In genomic region chrX:47143894-47144625, GRCh38 we compare ENCODE assay signal across 8 cellular contexts. TPM values are rescaled to one million over a fixed set of nuclear protein-coding genes. Genes with fewer than 3 reads are reported as not detected.
DNase-seq lines count a peak whose midpoint lies in the region; ATAC-seq, FAIRE-seq and TF ChIP-seq lines count a peak whose summit lies in the region.

No MANE protein-coding gene starts in this region.

- DNase-seq in activated CD8-positive, alpha-beta memory T cell treated with anti-CD3 and anti-CD28 coated beads, Interleukin-2, amount 50 U/mL, for 4 hours, result peak; percentile 19
- no peak for DNase-seq in activated CD8-positive, alpha-beta memory T cell treated with anti-CD3 and anti-CD28 coated beads for 24 hours
- DNase-seq in NCI-H345 treated with DMSO at 0.1 percent for 48 hours (lab: John Stamatoyannopoulos, UW; ENCODE audit: unreplicated experiment), result peak; percentile 30
- DNase-seq in K562 (ENCODE audit: extremely low read depth in 1 of 4, low spot score in 3 of 4), result peak; percentile 56 to 79 (median 76)
- DNase-seq in sciatic nerve (ENCODE audit: low spot score), result peak; percentile 66
- no peak for DNase-seq in T-helper 9 cell

- H3K9me3 ChIP-seq in K562 (replicated peaks; ENCODE audit: control insufficient read depth, insufficient read depth, low read depth, low read length) (no peaks in the 10 kb centered on the region), iPS-15b (ENCODE audit: control insufficient read depth, insufficient read depth, low read length) (no peaks in the 10 kb centered on the region)

- H3K4me3 ChIP-seq in K562 (peak overlapping the region; percentile 91), iPS-15b (ENCODE audit: low read depth, low read length) (peak overlapping the region; percentile 81)

- TF ChIP-seq POLR2A in K562 (conservative IDR thresholded peaks at IDR 0.05), result no peak; the same call in 1 of the 2 replicates

- H3K4me2 ChIP-seq in K562 (ENCODE audit: insufficient read depth, low read length), result peak overlapping the region; percentile 96

- peak overlapping the region; percentile 89 for H3K27ac ChIP-seq in K562 (ENCODE audit: extremely low read depth, low read depth, low read length)

- H3K9ac ChIP-seq in K562 (ENCODE audit: insufficient read depth in 1 of 2, low read depth in 2 of 2, low read length in 2 of 2), result peak overlapping the region; percentile 87 to 99
- peak overlapping the region; percentile 90 for H3K9ac ChIP-seq in iPS-15b (ENCODE audit: low read depth, low read length)

- FAIRE-seq in K562 (lab: Jason Lieb, UNC), result no peak

- H3K4me1 ChIP-seq in K562 (replicated peaks in 1 of 2; ENCODE audit: control insufficient read depth in 2 of 2, insufficient read depth in 2 of 2, low read length in 2 of 2), result peaks cover 8 to 16% of the 10 kb centered on the region in 2 experiments; a peak in 3 of 5 replicates
- H3K4me1 ChIP-seq in iPS-15b (ENCODE audit: control insufficient read depth, insufficient read depth, low read length), result peaks cover 7% of the 10 kb centered on the region

- no peak for TF ChIP-seq EP300 in K562 (IDR thresholded peaks at IDR 0.05; ENCODE audit: low read length)

- H3K36me3 ChIP-seq in K562 (ENCODE audit: control insufficient read depth, insufficient read depth, low read length) (peaks cover 51% of the 10 kb centered on the region), iPS-15b (ENCODE audit: control insufficient read depth, insufficient read depth, low read length) (peaks cover 12% of the 10 kb centered on the region)

- peaks cover 9% of the 10 kb centered on the region for H4K20me1 ChIP-seq in K562 (replicated peaks; ENCODE audit: control insufficient read depth, insufficient read depth, low read length)

- in situ Hi-C loops in K562 (cut with MboI), result no loop called here

- 2% methylated on average over 20 of the region's 46 CpGs for WGBS in K562 (ENCODE audit: insufficient coverage, low coverage, missing lambda C conversion rate)

- TSS peak; percentile 78 for BruUV-seq in K562 (replicated peaks; lab: Mats Ljungman, UMichigan)

- CTCF ChIA-PET in K562 (lab: Yijun Ruan, JAX; ENCODE audit: low intra/inter-chr PET ratio), result no interaction called here

- H2AFZ ChIP-seq in K562 (ENCODE audit: low read depth, low read length), result peak overlapping the region; percentile 94

- intact Hi-C loops in K562 (cut with micrococcal nuclease) (loop anchor here (2.0 kb wide), 1 partner anchor 15 kb away; no protein-coding TSS in a partner anchor), sciatic nerve (cut with DNase I) (no loop called here)

- H3K9me1 ChIP-seq in K562 (ENCODE audit: control insufficient read depth, insufficient read depth, low read length), result peaks cover 5% of the 10 kb centered on the region

- no peak for TF ChIP-seq RAD21 in K562 (CRISPR knock-in tag; conservative IDR thresholded peaks at IDR 0.05 in 1 of 2, IDR thresholded peaks at IDR 0.05 in 1 of 2)

- peaks cover 67% of the 10 kb centered on the region for H3K79me2 ChIP-seq in K562 (ENCODE audit: control insufficient read depth, insufficient read depth, low read length)

- TF ChIP-seq CTCF in K562 (IDR thresholded peaks at IDR 0.05 in 2 of 3, conservative IDR thresholded peaks at IDR 0.05 in 1 of 3; ENCODE audit: insufficient read depth in 2 of 3, low read depth in 1 of 3, low read length in 3 of 3), result no peak

- peak; percentile 15 for ATAC-seq in HG02571 (IDR thresholded peaks at IDR 0.05; ENCODE audit: unreplicated experiment)
- peak; percentile 8; the same call in 2 of the 3 replicates for ATAC-seq in K562
- peak; percentile 59 for ATAC-seq in sciatic nerve

- H3K27me3 ChIP-seq in K562 (ENCODE audit: control insufficient read depth in 2 of 2, insufficient read depth in 2 of 2, low read length in 2 of 2) (no peaks in the 10 kb centered on the region), iPS-15b (ENCODE audit: control insufficient read depth, insufficient read depth, low read length) (no peaks in the 10 kb centered on the region)

- POLR2A ChIA-PET in K562 (lab: Yijun Ruan, JAX), result interaction anchor here (0.9 to 2.5 kb wide), 6 partner anchors 8 to 418 kb away, joined by 3 to 19 read pairs (median 4); no protein-coding TSS in a partner anchor

TF ChIP-seq in K562, 482 proteins besides CTCF, POLR2A, EP300 and RAD21 (continues in another document):
- TF ChIP-seq RNF219 (CRISPR knock-in tag; IDR thresholded peaks at IDR 0.05) (no peak), SIN3A (IDR thresholded peaks at IDR 0.05; ENCODE audit: borderline replicate concordance in 2 of 2, control insufficient read depth in 1 of 2, low read depth in 2 of 2, low read length in 2 of 2) (0 out of 4 replicates have a peak, but pooled peaks of 1 of the 2 experiments have one; percentile 29), SMARCC2 (IDR thresholded peaks at IDR 0.05; ENCODE audit: low read depth) (no peak)

RNA-seq across cellular contexts. Expression of gene NDUFB11, which starts 0.4 kb away (rescaled TPM):
- total RNA-seq in K562 (2011; cell fraction: chromatin; rRNA removed; ENCODE audit: low replicate concordance), result 11.5 and 28.0 TPM in 2 replicates
- total RNA-seq in K562 (2011; cell fraction: nucleolus; rRNA removed), result 97.4 and 105 TPM in 2 replicates
- total RNA-seq in K562 (2011; cell fraction: nucleoplasm; rRNA removed), result 50.7 and 57.9 TPM in 2 replicates
- total RNA-seq in K562 (2014; rRNA removed) (269 and 323 TPM in 2 replicates), K562 (2014; rRNA removed; fragmentation: Illumina TruSeq; extraction: Trizol) (66.0 and 86.8 TPM in 2 replicates), K562 (2015; rRNA removed; fragmentation: Illumina TruSeq; extraction: Trizol) (114 and 138 TPM in 2 replicates), K562 (2021) (155 and 165 TPM in 2 replicates), sciatic nerve (29.5 TPM)
- polyA plus RNA-seq in K562 (2011; rRNA removed) (67.4 and 95.1 TPM in 2 replicates), K562 (2014; fragmentation: Illumina TruSeq; extraction: Trizol) (71.5 and 114 TPM in 2 replicates), K562 (2014; fragmentation: Nextera tagmentation; extraction: Ambion mirVana) (10 to 100 TPM; 20.9 to 48.3 TPM), K562 (2014; rRNA removed) (176 and 220 TPM in 2 replicates)
- polyA plus RNA-seq in K562 (2011; cell fraction: cytosol; rRNA removed), result 123 and 167 TPM in 2 replicates
- polyA plus RNA-seq in K562 (2011; cell fraction: nucleus; rRNA removed), result 43.4 and 47.8 TPM in 2 replicates
- polyA plus RNA-seq in K562 (2012), result 134 and 148 TPM in 2 replicates
- polyA minus RNA-seq in K562 (2011; rRNA and poly(A)+ RNA removed), result 57.2 and 61.3 TPM in 2 replicates
- polyA minus RNA-seq in K562 (2011; cell fraction: cytosol; rRNA and poly(A)+ RNA removed), result 44.3 and 47.8 TPM in 2 replicates
- polyA minus RNA-seq in K562 (2011; cell fraction: nucleus; rRNA and poly(A)+ RNA removed), result 10.2 and 18.4 TPM in 2 replicates

RNA-seq across cellular contexts. Expression of gene RBM10, which starts 1.0 kb away (rescaled TPM):
- 19.7 and 48.8 TPM in 2 replicates for total RNA-seq in K562 (2011; cell fraction: chromatin; rRNA removed; ENCODE audit: low replicate concordance)
- 34.1 and 39.4 TPM in 2 replicates for total RNA-seq in K562 (2011; cell fraction: nucleolus; rRNA removed)
- 16.6 and 23.2 TPM in 2 replicates for total RNA-seq in K562 (2011; cell fraction: nucleoplasm; rRNA removed)
- total RNA-seq in K562 (2014; rRNA removed) (46.0 and 62.7 TPM in 2 replicates), K562 (2014; rRNA removed; fragmentation: Illumina TruSeq; extraction: Trizol) (13.1 and 16.4 TPM in 2 replicates), K562 (2015; rRNA removed; fragmentation: Illumina TruSeq; extraction: Trizol) (33.1 and 35.2 TPM in 2 replicates), K562 (2021) (58.7 and 61.7 TPM in 2 replicates), sciatic nerve (27.4 TPM)
- polyA plus RNA-seq in K562 (2011; rRNA removed) (14.8 and 21.9 TPM in 2 replicates), K562 (2014; fragmentation: Illumina TruSeq; extraction: Trizol) (31.5 and 46.3 TPM in 2 replicates), K562 (2014; fragmentation: Nextera tagmentation; extraction: Ambion mirVana) (1 to 10 TPM; 1.1 to 1.7 TPM), K562 (2014; rRNA removed) (35.6 and 37.8 TPM in 2 replicates)
- 22.9 and 36.9 TPM in 2 replicates for polyA plus RNA-seq in K562 (2011; cell fraction: cytosol; rRNA removed)
- polyA plus RNA-seq in K562 (2011; cell fraction: nucleus; rRNA removed), result 52.5 and 71.2 TPM in 2 replicates
- polyA plus RNA-seq in K562 (2012), result 40.7 and 44.4 TPM in 2 replicates
- polyA minus RNA-seq in K562 (2011; rRNA and poly(A)+ RNA removed), result 12.3 and 14.7 TPM in 2 replicates
- 27.4 and 41.7 TPM in 2 replicates for polyA minus RNA-seq in K562 (2011; cell fraction: cytosol; rRNA and poly(A)+ RNA removed)
- 14.8 and 16.9 TPM in 2 replicates for polyA minus RNA-seq in K562 (2011; cell fraction: nucleus; rRNA and poly(A)+ RNA removed)

RNA-seq across cellular contexts. Expression of gene UBA1, which starts 49.6 kb away (rescaled TPM):
- total RNA-seq in K562 (2011; cell fraction: chromatin; rRNA removed; ENCODE audit: low replicate concordance), result 100 and 166 TPM in 2 replicates
- total RNA-seq in K562 (2011; cell fraction: nucleolus; rRNA removed), result 84.0 and 85.6 TPM in 2 replicates
- 103 and 130 TPM in 2 replicates for total RNA-seq in K562 (2011; cell fraction: nucleoplasm; rRNA removed)
- total RNA-seq in K562 (2014; rRNA removed) (96.0 and 125 TPM in 2 replicates), K562 (2014; rRNA removed; fragmentation: Illumina TruSeq; extraction: Trizol) (28.0 and 32.5 TPM in 2 replicates), K562 (2015; rRNA removed; fragmentation: Illumina TruSeq; extraction: Trizol) (52.2 and 57.8 TPM in 2 replicates), K562 (2021) (174 TPM in 2 replicates), sciatic nerve (165 TPM)
- polyA plus RNA-seq in K562 (2011; rRNA removed) (93.6 and 129 TPM in 2 replicates), K562 (2014; fragmentation: Illumina TruSeq; extraction: Trizol) (130 and 136 TPM in 2 replicates), K562 (2014; fragmentation: Nextera tagmentation; extraction: Ambion mirVana) (10 to 100 TPM; 32.0 to 40.1 TPM), K562 (2014; rRNA removed) (103 and 109 TPM in 2 replicates)
- polyA plus RNA-seq in K562 (2011; cell fraction: cytosol; rRNA removed), result 107 and 204 TPM in 2 replicates
- polyA plus RNA-seq in K562 (2011; cell fraction: nucleus; rRNA removed), result 107 and 144 TPM in 2 replicates
- 139 and 174 TPM in 2 replicates for polyA plus RNA-seq in K562 (2012)
- polyA minus RNA-seq in K562 (2011; rRNA and poly(A)+ RNA removed), result 91.5 and 109 TPM in 2 replicates
- 93.2 and 101 TPM in 2 replicates for polyA minus RNA-seq in K562 (2011; cell fraction: cytosol; rRNA and poly(A)+ RNA removed)
- 27.5 and 38.9 TPM in 2 replicates for polyA minus RNA-seq in K562 (2011; cell fraction: nucleus; rRNA and poly(A)+ RNA removed)

Comparison
In these comparisons a context has a peak if more than half of its experiments do, and no peak if none do; other contexts are left out.
1. DNase-seq: peak in activated CD8-positive, alpha-beta memory T cell treated with anti-CD3 and anti-CD28 coated beads, Interleukin-2, amount 50 U/mL, for 4 hours (single experiment), NCI-H345 treated with DMSO at 0.1 percent for 48 hours (single experiment), K562 (4 of 4) and sciatic nerve (single experiment); none in activated CD8-positive, alpha-beta memory T cell treated with anti-CD3 and anti-CD28 coated beads for 24 hours (single experiment) and T-helper 9 cell (single experiment).
2. ATAC-seq: peak in every context shown above with its lines; median percentile 59 in sciatic nerve; 15 in HG02571; 8 in K562.